In the genomic region with DNA sequence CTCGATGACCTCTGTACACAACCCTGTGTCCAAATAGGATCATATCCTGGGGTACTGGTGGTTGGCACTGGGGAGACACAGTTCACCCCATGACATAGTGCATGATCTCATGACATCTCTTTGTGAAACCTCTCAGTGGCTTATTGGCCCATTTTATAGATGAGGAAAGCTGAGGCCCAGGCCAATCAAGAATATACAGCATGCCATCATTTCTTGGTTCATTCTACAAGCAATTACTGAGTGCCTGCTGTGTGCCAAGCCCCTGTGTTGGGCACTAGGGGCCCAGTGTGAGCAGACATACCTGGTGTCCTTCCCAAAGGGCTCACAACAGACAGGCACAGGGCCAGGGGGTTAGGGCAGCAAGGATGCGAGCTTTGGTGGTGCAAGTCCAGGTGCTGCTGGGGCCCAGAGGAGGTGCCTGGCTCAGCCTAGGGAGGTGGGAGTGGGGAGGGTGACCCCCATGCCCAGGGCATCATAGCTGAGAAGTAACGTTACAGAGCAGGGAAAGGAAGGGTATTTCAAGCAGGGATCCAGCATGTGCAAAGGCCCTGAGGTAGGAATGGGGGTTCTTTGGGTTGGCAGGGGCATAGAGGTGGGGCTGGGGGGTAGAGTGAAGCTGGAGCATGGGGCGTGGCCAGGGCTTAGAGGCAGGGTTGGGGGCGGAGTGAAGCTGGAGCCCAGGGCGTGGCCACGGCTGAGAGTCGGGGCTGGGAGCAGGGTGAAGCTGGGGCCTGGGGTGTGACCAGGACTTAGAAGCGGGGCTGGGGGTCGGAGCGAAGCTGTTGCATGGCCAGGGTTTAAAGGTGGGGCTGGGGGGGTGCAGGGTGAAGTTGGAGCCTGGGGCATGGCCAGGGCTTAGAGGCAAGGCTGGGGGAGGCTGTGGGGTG, we compare ENCODE assay signal across 14 cellular contexts. TPM values are rescaled to one million over a fixed set of nuclear protein-coding genes. Genes with fewer than 3 reads are reported as not detected.
DNase-seq lines count a peak whose midpoint lies in the region; ATAC-seq and TF ChIP-seq lines count a peak whose summit lies in the region.
"Had no signal": no experiment of that assay in that cellular context is flagged by ENCODE, and none has a peak within 500 bp of the region (broad histone marks: within the 10 kb centered on the region; RNA-seq: fewer than 3 reads in every experiment).

No MANE protein-coding gene starts in this region.

- TF ChIP-seq CTCF in osteoblast (IDR thresholded peaks at IDR 0.05; ENCODE audit: extremely low read depth, low read depth, low read length) = no peak

- H3K4me1 ChIP-seq in osteoblast (ENCODE audit: insufficient read depth, low read length) = no peaks in the 10 kb centered on the region

- peaks cover 5% of the 10 kb centered on the region for H3K79me2 ChIP-seq in osteoblast (ENCODE audit: insufficient read depth, low read length)
- H3K79me2 ChIP-seq: hepatocyte had no signal

- H3K4me3 ChIP-seq in MG63 = no peak overlapping the region
- H3K4me3 ChIP-seq in osteoblast (ENCODE audit: insufficient read depth, low read length) = no peak overlapping the region
- H3K4me3 ChIP-seq: hepatocyte had no signal

- POLR2A ChIA-PET in activated CD4-positive, alpha-beta T cell treated with anti-CD3 and anti-CD28 coated beads, Interleukin-2, amount 10 ng/mL, durations not matched to agents 7 days and 5 days (lab: Charles Lee) = no interaction called here

- H3K27ac Mint-ChIP-seq in activated CD4-positive, alpha-beta T cell treated with anti-CD3 and anti-CD28 coated beads, Interleukin-2, amount 10 ng/mL, durations not matched to agents 7 days and 5 days = no peak overlapping the region
- H3K27ac Mint-ChIP-seq in dendritic cell treated with granulocyte-macrophage colony-stimulating factor and Interleukin-4, amounts not matched to agents 40 ng/mL and 50 ng/mL, for 4 days = peak overlapping the region; percentile 54
- H3K27ac Mint-ChIP-seq: nephron had no signal

- CTCF ChIA-PET in activated CD4-positive, alpha-beta T cell treated with anti-CD3 and anti-CD28 coated beads, Interleukin-2, amount 10 ng/mL, durations not matched to agents 7 days and 5 days (lab: Charles Lee) = interaction anchor here (0.5 to 1.3 kb wide), 6 partner anchors 29 to 318 kb away, joined by 3 to 6 read pairs (median 3); no protein-coding TSS in a partner anchor

- no peak overlapping the region for H2AFZ ChIP-seq in osteoblast (ENCODE audit: low read length)
- H2AFZ ChIP-seq: hepatocyte had no signal

- no peaks in the 10 kb centered on the region for H3K9me3 Mint-ChIP-seq in activated CD4-positive, alpha-beta T cell treated with anti-CD3 and anti-CD28 coated beads, Interleukin-2, amount 10 ng/mL, durations not matched to agents 7 days and 5 days
- H3K9me3 Mint-ChIP-seq in dendritic cell treated with granulocyte-macrophage colony-stimulating factor and Interleukin-4, amounts not matched to agents 40 ng/mL and 50 ng/mL, for 4 days = no peaks in the 10 kb centered on the region
- H3K9me3 Mint-ChIP-seq: nephron had no signal

- no peak for ATAC-seq in GM19463 (IDR thresholded peaks at IDR 0.05; ENCODE audit: unreplicated experiment)

- H3K27me3 Mint-ChIP-seq in activated CD4-positive, alpha-beta T cell treated with anti-CD3 and anti-CD28 coated beads, Interleukin-2, amount 10 ng/mL, durations not matched to agents 7 days and 5 days = no peaks in the 10 kb centered on the region
- no peaks in the 10 kb centered on the region for H3K27me3 Mint-ChIP-seq in dendritic cell treated with granulocyte-macrophage colony-stimulating factor and Interleukin-4, amounts not matched to agents 40 ng/mL and 50 ng/mL, for 4 days

- no peak overlapping the region for H3K4me3 Mint-ChIP-seq in activated CD4-positive, alpha-beta T cell treated with anti-CD3 and anti-CD28 coated beads, Interleukin-2, amount 10 ng/mL, durations not matched to agents 7 days and 5 days
- H3K4me3 Mint-ChIP-seq in dendritic cell treated with granulocyte-macrophage colony-stimulating factor and Interleukin-4, amounts not matched to agents 40 ng/mL and 50 ng/mL, for 4 days = no peak overlapping the region

- H3K36me3 Mint-ChIP-seq in activated CD4-positive, alpha-beta T cell treated with anti-CD3 and anti-CD28 coated beads, Interleukin-2, amount 10 ng/mL, durations not matched to agents 7 days and 5 days (ENCODE audit: low read depth) = peaks cover 42% of the 10 kb centered on the region
- H3K36me3 Mint-ChIP-seq in dendritic cell treated with granulocyte-macrophage colony-stimulating factor and Interleukin-4, amounts not matched to agents 40 ng/mL and 50 ng/mL, for 4 days (ENCODE audit: low read depth) = peaks cover 94% of the 10 kb centered on the region

- H3K27me3 ChIP-seq in MG63 = no peaks in the 10 kb centered on the region
- H3K27me3 ChIP-seq in osteoblast (ENCODE audit: insufficient read depth, low read length) = no peaks in the 10 kb centered on the region
- H3K27me3 ChIP-seq: hepatocyte had no signal

- peaks cover 24% of the 10 kb centered on the region for H4K20me1 ChIP-seq in osteoblast (ENCODE audit: insufficient read depth, low read length)

- H3K36me3 ChIP-seq in MG63 (peaks cover 80% of the 10 kb centered on the region), osteoblast (ENCODE audit: insufficient read depth, low read length) (peaks cover 63% of the 10 kb centered on the region)

- DNase-seq in activated CD4-positive, alpha-beta T cell treated with anti-CD3 and anti-CD28 coated beads for 48 hours = peak; percentile 41
- DNase-seq in activated CD4-positive, alpha-beta T cell treated with anti-CD3 and anti-CD28 coated beads, Interleukin-2, amount 10 ng/mL, durations not matched to agents 7 days and 5 days = no peak
- DNase-seq in MG63 (peak; percentile 30), osteoblast (ENCODE audit: insufficient read length, low spot score, missing footprints) (peak; percentile 35), NOMO-1 treated with dmso at 0.1 percent for 144 hours (lab: John Stamatoyannopoulos, UW; ENCODE audit: unreplicated experiment) (no peak), HCEC 1CT (no peak)
- DNase-seq: activated naive CD4-positive, alpha-beta T cell treated with Interleukin-2 at 50 U/mL for 16 hours; activated T-cell treated with anti-CD3 and anti-CD28 coated beads, Interleukin-2, amount 50 U/mL, for 1 hour; DMS79; NCI-H2227 treated with DMSO at 0.1 percent for 48 hours had no signal

- H3K9me3 ChIP-seq in MG63 (no peaks in the 10 kb centered on the region), osteoblast (ENCODE audit: low read depth, low read length) (no peaks in the 10 kb centered on the region)

- no peak overlapping the region for H3K27ac ChIP-seq in osteoblast (ENCODE audit: low read depth, low read length)
- H3K27ac ChIP-seq: hepatocyte had no signal

- intact Hi-C loops in dendritic cell treated with granulocyte-macrophage colony-stimulating factor and Interleukin-4, amounts not matched to agents 40 ng/mL and 50 ng/mL, for 4 days (cut with micrococcal nuclease) = no loop called here

- no peak overlapping the region for H3K4me2 ChIP-seq in osteoblast (ENCODE audit: insufficient read depth, low read length)
- H3K4me2 ChIP-seq: hepatocyte had no signal

- H3K4me1 Mint-ChIP-seq in activated CD4-positive, alpha-beta T cell treated with anti-CD3 and anti-CD28 coated beads, Interleukin-2, amount 10 ng/mL, durations not matched to agents 7 days and 5 days = peaks cover 6% of the 10 kb centered on the region
- H3K4me1 Mint-ChIP-seq in dendritic cell treated with granulocyte-macrophage colony-stimulating factor and Interleukin-4, amounts not matched to agents 40 ng/mL and 50 ng/mL, for 4 days (ENCODE audit: low read depth) = peaks cover 66% of the 10 kb centered on the region
- H3K4me1 Mint-ChIP-seq: nephron had no signal

RNA-seq across cellular contexts. Expression of gene COLGALT1, which starts 20.7 kb away (rescaled TPM):
- total RNA-seq in activated CD4-positive, alpha-beta T cell treated with anti-CD3 and anti-CD28 coated beads, Interleukin-2, amount 10 ng/mL, durations not matched to agents 7 days and 5 days = 10 to 100 TPM; 55.4 to 62.0 TPM
- total RNA-seq in MG63 (2014; rRNA removed; shearing (Covaris generic); ENCODE audit: low replicate concordance) = 146 and 155 TPM in 2 replicates
- total RNA-seq in osteoblast = 106 and 108 TPM in 2 replicates

Comparison
In these comparisons a context has a peak if more than half of its experiments do, and no peak if none do; other contexts are left out.
1. DNase-seq: peak in activated CD4-positive, alpha-beta T cell treated with anti-CD3 and anti-CD28 coated beads for 48 hours (single experiment), MG63 (single experiment) and osteoblast (single experiment); none in activated CD4-positive, alpha-beta T cell treated with anti-CD3 and anti-CD28 coated beads, Interleukin-2, amount 10 ng/mL, durations not matched to agents 7 days and 5 days (single experiment), NOMO-1 treated with dmso at 0.1 percent for 144 hours (single experiment) and HCEC 1CT (single experiment).